Comparison of ENCODE assay signal across 10 cellular contexts in genomic region chr20:63056236-63057132, GRCh38. TPM values are rescaled to one million over a fixed set of nuclear protein-coding genes. Genes with fewer than 3 reads are reported as not detected.
DNase-seq lines count a peak whose midpoint lies in the region; ATAC-seq and TF ChIP-seq lines count a peak whose summit lies in the region.
"Had no signal": no experiment of that assay in that cellular context is flagged by ENCODE, and none has a peak within 500 bp of the region (broad histone marks: within the 10 kb centered on the region; RNA-seq: fewer than 3 reads in every experiment).

No MANE protein-coding gene starts in this region.

- no peak overlapping the region for H3K4me3 Mint-ChIP-seq in activated CD4-positive, alpha-beta T cell treated with anti-CD3 and anti-CD28 coated beads, Interleukin-2, amount 10 ng/mL, durations not matched to agents 24 days and 14 days
- no peak overlapping the region for H3K4me3 Mint-ChIP-seq in endodermal cell
- H3K4me3 Mint-ChIP-seq in type B pancreatic cell = no peak overlapping the region

- H3K9me3 Mint-ChIP-seq in activated CD4-positive, alpha-beta T cell treated with anti-CD3 and anti-CD28 coated beads, Interleukin-2, amount 10 ng/mL, durations not matched to agents 24 days and 14 days = peaks cover 5% of the 10 kb centered on the region
- no peaks in the 10 kb centered on the region for H3K9me3 Mint-ChIP-seq in endodermal cell
- H3K9me3 Mint-ChIP-seq in type B pancreatic cell = no peaks in the 10 kb centered on the region

- intact Hi-C loops in activated CD4-positive, alpha-beta T cell treated with anti-CD3 and anti-CD28 coated beads, Interleukin-2, amount 10 ng/mL, durations not matched to agents 24 days and 14 days (cut with micrococcal nuclease) = no loop called here

- H3K27me3 ChIP-seq in endodermal cell (ENCODE audit: control insufficient read depth, insufficient read depth, low read length, poor library complexity, severe bottlenecking) = peaks cover 10% of the 10 kb centered on the region

- peaks cover 11% of the 10 kb centered on the region for H3K9me3 ChIP-seq in endodermal cell (ENCODE audit: control insufficient read depth, low read length)

- WGBS in endodermal cell (ENCODE audit: insufficient coverage in 1 of 2, insufficient read length in 1 of 2), 2 experiments = 20 to 26% methylated on average over 18 to 39 of the region's 39 CpGs

- no peak overlapping the region for H3K27ac Mint-ChIP-seq in activated CD4-positive, alpha-beta T cell treated with anti-CD3 and anti-CD28 coated beads, Interleukin-2, amount 10 ng/mL, durations not matched to agents 24 days and 14 days
- H3K27ac Mint-ChIP-seq in endodermal cell = no peak overlapping the region
- no peak overlapping the region for H3K27ac Mint-ChIP-seq in type B pancreatic cell

- H3K36me3 ChIP-seq in endodermal cell (ENCODE audit: control insufficient read depth, insufficient read depth, low read length) = no peaks in the 10 kb centered on the region

- no peak overlapping the region for H3K9ac ChIP-seq in endodermal cell (ENCODE audit: extremely low read depth, low read length, poor library complexity, severe bottlenecking)

- peaks cover 7% of the 10 kb centered on the region for H3K4me1 ChIP-seq in endodermal cell (ENCODE audit: control insufficient read depth, insufficient read depth, low read length)

- TF ChIP-seq CTCF in endodermal cell (conservative IDR thresholded peaks at IDR 0.05) (peak; percentile 99), type B pancreatic cell (conservative IDR thresholded peaks at IDR 0.05) (peak; percentile 98)

- no peak overlapping the region for H3K27ac ChIP-seq in endodermal cell (ENCODE audit: low read depth, low read length)
- H3K27ac ChIP-seq: skin epidermis had no signal

- DNase-seq in ELF-1 (ENCODE audit: low read depth, low spot score) (peak; percentile 77), M059J (ENCODE audit: low read depth) (peak; percentile 27), endodermal cell (peak; percentile 94), myocyte (ENCODE audit: low read depth) (peak; percentile 27), type B pancreatic cell (ENCODE audit: extremely low spot score, unreplicated experiment) (peak; percentile 84)
- DNase-seq in activated CD4-positive, alpha-beta T cell treated with anti-CD3 and anti-CD28 coated beads, Interleukin-2, amount 10 ng/mL, durations not matched to agents 24 days and 14 days = peak; percentile 78

- no peak for ATAC-seq in HG03469 (IDR thresholded peaks at IDR 0.05; ENCODE audit: unreplicated experiment)
- ATAC-seq in HG03457 (IDR thresholded peaks at IDR 0.05; ENCODE audit: unreplicated experiment) = no peak

- no peak overlapping the region for H3K4me3 ChIP-seq in endodermal cell (ENCODE audit: low read length)
- H3K4me3 ChIP-seq: skin epidermis had no signal

- H3K27me3 Mint-ChIP-seq in activated CD4-positive, alpha-beta T cell treated with anti-CD3 and anti-CD28 coated beads, Interleukin-2, amount 10 ng/mL, durations not matched to agents 24 days and 14 days = no peaks in the 10 kb centered on the region
- H3K27me3 Mint-ChIP-seq in endodermal cell (ENCODE audit: insufficient read depth) (peaks cover 2% of the 10 kb centered on the region), type B pancreatic cell (peaks cover 26% of the 10 kb centered on the region)

- H3K36me3 Mint-ChIP-seq in activated CD4-positive, alpha-beta T cell treated with anti-CD3 and anti-CD28 coated beads, Interleukin-2, amount 10 ng/mL, durations not matched to agents 24 days and 14 days (ENCODE audit: low read depth) = no peaks in the 10 kb centered on the region
- no peaks in the 10 kb centered on the region for H3K36me3 Mint-ChIP-seq in endodermal cell (ENCODE audit: low read depth)
- H3K36me3 Mint-ChIP-seq in type B pancreatic cell = no peaks in the 10 kb centered on the region

- no peaks in the 10 kb centered on the region for H3K4me1 Mint-ChIP-seq in activated CD4-positive, alpha-beta T cell treated with anti-CD3 and anti-CD28 coated beads, Interleukin-2, amount 10 ng/mL, durations not matched to agents 24 days and 14 days
- H3K4me1 Mint-ChIP-seq in endodermal cell = peaks cover 3% of the 10 kb centered on the region
- no peaks in the 10 kb centered on the region for H3K4me1 Mint-ChIP-seq in type B pancreatic cell (ENCODE audit: unreplicated experiment)

RNA-seq across cellular contexts. Expression of gene BHLHE23, which starts 49.7 kb away (rescaled TPM):
- total RNA-seq in M059J (2014; rRNA removed; shearing (Covaris generic)) = not detected in 2 replicates
- not detected in 2 replicates for total RNA-seq in activated CD4-positive, alpha-beta T cell treated with anti-CD3 and anti-CD28 coated beads, Interleukin-2, amount 10 ng/mL, durations not matched to agents 24 days and 14 days
- not detected for total RNA-seq in endodermal cell
- 1.2 TPM for polyA plus RNA-seq in endodermal cell (2013, experiment 1 of 2)
- 0.46 TPM for polyA plus RNA-seq in endodermal cell (2013, experiment 2 of 2)
- not detected in 2 replicates for total RNA-seq in myocyte
- not detected for polyA plus RNA-seq in myocyte (2012)
- total RNA-seq in type B pancreatic cell (ENCODE audit: low replicate concordance) = not detected in 2 replicates
- total RNA-seq: T-helper 1 cell treated with Interleukin-12 subunit alpha and Interleukin-12 subunit beta and Interleukin-4 antibody, amounts not matched to agents 30 ng/mL and 1 ng/mL, for 36 hours had no signal

Comparison
In these comparisons a context has a peak if more than half of its experiments do, and no peak if none do; other contexts are left out.
1. DNase-seq: peak in every context shown above with its lines; median percentile 94 in endodermal cell; 84 in type B pancreatic cell; 78 in activated CD4-positive, alpha-beta T cell treated with anti-CD3 and anti-CD28 coated beads, Interleukin-2, amount 10 ng/mL, durations not matched to agents 24 days and 14 days; 77 in ELF-1; 27 in M059J; 27 in myocyte.